ENCODE assay signal across 9 cellular contexts in genomic region chr12:120118710-120119097, GRCh38. TPM values are rescaled to one million over a fixed set of nuclear protein-coding genes. Genes with fewer than 3 reads are reported as not detected.
DNase-seq lines count a peak whose midpoint lies in the region; ATAC-seq and TF ChIP-seq lines count a peak whose summit lies in the region.
"Had no signal": no experiment of that assay in that cellular context is flagged by ENCODE, and none has a peak within 500 bp of the region (broad histone marks: within the 10 kb centered on the region; RNA-seq: fewer than 3 reads in every experiment).

No MANE protein-coding gene starts in this region.

- ATAC-seq in GM18505 (IDR thresholded peaks at IDR 0.05; ENCODE audit: unreplicated experiment): no peak
- ATAC-seq in aorta (ENCODE audit: low FRiP score): no peak

- H3K9me3 Mint-ChIP-seq in endothelial cell (ENCODE audit: unreplicated experiment) (no peaks in the 10 kb centered on the region), progenitor cell of endocrine pancreas (ENCODE audit: low read depth) (no peaks in the 10 kb centered on the region)

- H3K4me2 ChIP-seq in OCI-LY3 (ENCODE audit: low read length): peak overlapping the region; percentile 85

- peaks cover 20% of the 10 kb centered on the region for H4K20me1 ChIP-seq in OCI-LY3 (ENCODE audit: insufficient read depth, low read length)

- H3K9me3 ChIP-seq in OCI-LY3 (ENCODE audit: insufficient read depth, low read length): no peaks in the 10 kb centered on the region; the same call in 1 of the 2 replicates
- H3K9me3 ChIP-seq in aorta (ENCODE audit: control insufficient read depth, low read length): no peaks in the 10 kb centered on the region

- H3K4me3 Mint-ChIP-seq in endothelial cell (ENCODE audit: unreplicated experiment): peak overlapping the region; percentile 98
- H3K4me3 Mint-ChIP-seq in progenitor cell of endocrine pancreas (ENCODE audit: low read depth): peak overlapping the region; percentile 79

- 75 to 81% methylated on average over 3 of the region's 3 CpGs for WGBS in aorta, 2 donors
- WGBS in lower leg skin, 2 donors: 35 to 36% methylated on average over 3 of the region's 3 CpGs

- H3K4me1 Mint-ChIP-seq in endothelial cell (ENCODE audit: unreplicated experiment) (peaks cover 48% of the 10 kb centered on the region), progenitor cell of endocrine pancreas (ENCODE audit: low read depth) (peaks cover 25% of the 10 kb centered on the region)

- H3K36me3 Mint-ChIP-seq in endothelial cell (ENCODE audit: low read depth, unreplicated experiment) (peaks cover 27% of the 10 kb centered on the region), progenitor cell of endocrine pancreas (ENCODE audit: insufficient read depth) (peaks cover 4% of the 10 kb centered on the region)

- peaks cover 47% of the 10 kb centered on the region for H3K79me2 ChIP-seq in OCI-LY3 (ENCODE audit: low read length)

- H2AFZ ChIP-seq in OCI-LY3 (ENCODE audit: low read depth, low read length): no peak overlapping the region

- H3K27me3 Mint-ChIP-seq in endothelial cell (ENCODE audit: unreplicated experiment) (peaks cover 19% of the 10 kb centered on the region), progenitor cell of endocrine pancreas (no peaks in the 10 kb centered on the region)

- H3K4me1 ChIP-seq in OCI-LY3 (ENCODE audit: low read length) (peaks cover 68% of the 10 kb centered on the region), aorta (ENCODE audit: control insufficient read depth in 1 of 2, insufficient read depth in 2 of 2, low read length in 2 of 2) (peaks cover 5 to 10% of the 10 kb centered on the region in 2 donors)

- H3K4me3 ChIP-seq in OCI-LY3 (ENCODE audit: low read length) (peak overlapping the region; percentile 99), aorta (ENCODE audit: low read length in 2 of 2) (no peak overlapping the region), lower leg skin (ENCODE audit: low read depth, poor library complexity, severe bottlenecking) (no peak overlapping the region)

- no peak for TF ChIP-seq CTCF in OCI-LY3 (IDR thresholded peaks at IDR 0.05; ENCODE audit: low read depth, low read length)
- no peak for TF ChIP-seq CTCF in endothelial cell (IDR thresholded peaks at IDR 0.05; ENCODE audit: unreplicated experiment)
- TF ChIP-seq CTCF in progenitor cell of endocrine pancreas (IDR thresholded peaks at IDR 0.05; ENCODE audit: unreplicated experiment): no peak
- no peak for TF ChIP-seq CTCF in lower leg skin (IDR thresholded peaks at IDR 0.05)

- no peak for TF ChIP-seq POLR2A in GM18505 (IDR thresholded peaks at IDR 0.05; ENCODE audit: borderline replicate concordance, extremely low read depth, insufficient read depth, insufficient read length)
- TF ChIP-seq POLR2A in lower leg skin (IDR thresholded peaks at IDR 0.05): no peak

- H3K27ac ChIP-seq in OCI-LY3 (ENCODE audit: low read length): peak overlapping the region; percentile 89
- H3K27ac ChIP-seq in aorta (ENCODE audit: low read depth in 1 of 2, low read length in 2 of 2): no peak overlapping the region

- intact Hi-C loops in aorta (cut with DNase I): no loop called here
- intact Hi-C loops in lower leg skin (cut with DNase I; ENCODE audit: low total_unique reads): no loop called here

- peaks cover 25% of the 10 kb centered on the region for H3K36me3 ChIP-seq in OCI-LY3 (replicated peaks; ENCODE audit: low read depth, low read length)
- H3K36me3 ChIP-seq in aorta (ENCODE audit: control insufficient read depth in 1 of 2, insufficient read depth in 2 of 2, low read length in 1 of 2): no peaks in the 10 kb centered on the region

- no peak overlapping the region for H3K9ac ChIP-seq in OCI-LY3 (ENCODE audit: low read length)

- H3K27me3 ChIP-seq in OCI-LY3 (ENCODE audit: low read depth, low read length) (no peaks in the 10 kb centered on the region), aorta (ENCODE audit: control insufficient read depth in 1 of 2, insufficient read depth in 2 of 2, low read length in 1 of 2) (no peaks in the 10 kb centered on the region)

- H3K27ac Mint-ChIP-seq in endothelial cell (ENCODE audit: unreplicated experiment): peak overlapping the region; percentile 70
- H3K27ac Mint-ChIP-seq in progenitor cell of endocrine pancreas: no peak overlapping the region

- DNase-seq in DMS53 treated with DMSO at 0.1 percent for 48 hours (lab: John Stamatoyannopoulos, UW; ENCODE audit: unreplicated experiment) (peak; percentile 1), endothelial cell (ENCODE audit: low spot score) (no peak), progenitor cell of endocrine pancreas (ENCODE audit: low spot score, unreplicated experiment) (no peak), aorta (no peak), lower leg skin (ENCODE audit: low spot score in 2 of 2) (no peak), globus pallidus (ENCODE audit: low spot score) (no peak)
- DNase-seq: hippocampal formation had no signal

RNA-seq across cellular contexts. Expression of gene RAB35, which starts 2.2 kb away (rescaled TPM):
- 76.4 TPM for total RNA-seq in endothelial cell (ENCODE audit: unreplicated experiment)
- 36.7 and 38.1 TPM in 2 replicates for total RNA-seq in progenitor cell of endocrine pancreas
- 10 to 100 TPM; 47.4 to 52.6 TPM for total RNA-seq in aorta
- polyA plus RNA-seq in aorta: 10 to 100 TPM; 15.7 to 23.7 TPM
- 10 to 100 TPM; 31.5 to 39.5 (median 33.8) TPM for total RNA-seq in lower leg skin
